ENCODE assay signal across 3 cellular contexts in genomic region chr9:33815781-33816180, GRCh38.
TF ChIP-seq lines count a peak whose summit lies in the region.

No MANE protein-coding gene starts in this region.

TF ChIP-seq in SK-N-SH, 30 proteins besides CTCF, POLR2A, EP300 and RAD21:
- TF ChIP-seq MAX (IDR thresholded peaks at IDR 0.05; ENCODE audit: low read depth) (no peak), NFIC (IDR thresholded peaks at IDR 0.05; ENCODE audit: borderline replicate concordance) (no peak), PBX3 (IDR thresholded peaks at IDR 0.05) (no peak), MEF2A (IDR thresholded peaks at IDR 0.05; ENCODE audit: borderline replicate concordance, low read depth) (no peak), POLR2AphosphoS5 (IDR thresholded peaks at IDR 0.05; ENCODE audit: low read depth, low read length) (no peak), TAF1 (IDR thresholded peaks at IDR 0.05; ENCODE audit: borderline replicate concordance, low read depth, low read length) (no peak), SMC3 (IDR thresholded peaks at IDR 0.05; ENCODE audit: low read depth, low read length) (no peak), RFX5 (IDR thresholded peaks at IDR 0.05; ENCODE audit: low read length) (no peak)

TF ChIP-seq in SK-N-SH treated with all-trans-retinoic acid at 6 μM for 48 hours, 23 proteins besides CTCF, POLR2A, EP300 and RAD21:
- TF ChIP-seq ARNTL (CRISPR knock-in tag; IDR thresholded peaks at IDR 0.05; ENCODE audit: borderline replicate concordance, low read depth) (no peak), TCF4 (CRISPR knock-in tag; IDR thresholded peaks at IDR 0.05; ENCODE audit: borderline replicate concordance) (no peak), PATZ1 (CRISPR knock-in tag; IDR thresholded peaks at IDR 0.05; ENCODE audit: borderline replicate concordance) (no peak), TSHZ2 (CRISPR knock-in tag; IDR thresholded peaks at IDR 0.05) (no peak), RARB (CRISPR knock-in tag; IDR thresholded peaks at IDR 0.05) (no peak), BACH2 (CRISPR knock-in tag; IDR thresholded peaks at IDR 0.05; ENCODE audit: borderline replicate concordance) (no peak), POU6F1 (CRISPR knock-in tag; IDR thresholded peaks at IDR 0.05; ENCODE audit: borderline replicate concordance, low read depth) (no peak), ZFP30 (CRISPR knock-in tag; IDR thresholded peaks at IDR 0.05) (no peak), CSRNP3 (CRISPR knock-in tag; IDR thresholded peaks at IDR 0.05) (no peak), CREB5 (CRISPR knock-in tag; IDR thresholded peaks at IDR 0.05; ENCODE audit: low read depth) (no peak), CSDC2 (CRISPR knock-in tag; IDR thresholded peaks at IDR 0.05) (no peak), ZNF70 (CRISPR knock-in tag; IDR thresholded peaks at IDR 0.05) (no peak), ZNF565 (CRISPR knock-in tag; conservative IDR thresholded peaks at IDR 0.05; ENCODE audit: low read depth) (no peak), OSR1 (CRISPR knock-in tag; IDR thresholded peaks at IDR 0.05) (no peak), GLIS3 (CRISPR knock-in tag; IDR thresholded peaks at IDR 0.05) (no peak), PPARA (CRISPR knock-in tag; IDR thresholded peaks at IDR 0.05; ENCODE audit: borderline replicate concordance) (no peak), ISL1 (CRISPR knock-in tag; IDR thresholded peaks at IDR 0.05) (no peak)

TF ChIP-seq in HepG2, 621 proteins besides CTCF, POLR2A, EP300 and RAD21:
- peak; percentile 21; the same call in 1 of the 2 replicates for TF ChIP-seq ZMYM3 (CRISPR knock-in tag; IDR thresholded peaks at IDR 0.05)
- TF ChIP-seq ZBTB38 (CRISPR knock-in tag; IDR thresholded peaks at IDR 0.05): peak; percentile 84
- TF ChIP-seq GATAD1 (CRISPR knock-in tag; IDR thresholded peaks at IDR 0.05): no peak
- no peak for TF ChIP-seq KIAA2018 (CRISPR knock-in tag; IDR thresholded peaks at IDR 0.05; ENCODE audit: borderline replicate concordance)
- peak; percentile 87 for TF ChIP-seq ZNF460 (CRISPR knock-in tag; IDR thresholded peaks at IDR 0.05; ENCODE audit: borderline replicate concordance)
- no peak for TF ChIP-seq ZNF747 (CRISPR knock-in tag; IDR thresholded peaks at IDR 0.05; ENCODE audit: borderline replicate concordance)
